Comparison of ENCODE assay signal across 18 cellular contexts in genomic region chr21:26365849-26366248, GRCh38.
"Had no signal": no experiment of that assay in that cellular context is flagged by ENCODE, and none has a peak within 500 bp of the region (broad histone marks: within the 10 kb centered on the region; RNA-seq: fewer than 3 reads in every experiment).

No MANE protein-coding gene starts in this region.

- H3K4me1 Mint-ChIP-seq: naive thymus-derived CD4-positive, alpha-beta T cell; nephron progenitor cell; stimulated activated memory B cell treated with anti-CD40 and anti-IgM and Interleukin-4, amounts not matched to agents 10 μg/mL and 1 μg/mL and 100 μg/mL, for 72 hours had no signal

- H3K27me3 Mint-ChIP-seq: stimulated activated memory B cell treated with anti-CD40 and anti-IgM and Interleukin-4, amounts not matched to agents 10 μg/mL and 1 μg/mL and 100 μg/mL, for 72 hours; stimulated activated naive CD8-positive, alpha-beta T cell treated with anti-CD3 and anti-CD28 coated beads, Interleukin-15, Interleukin-2, amounts not matched to agents 100 ng/mL and 50 ng/mL, for 24 hours had no signal

- H3K27ac Mint-ChIP-seq: naive thymus-derived CD4-positive, alpha-beta T cell; nephron progenitor cell; stimulated activated memory B cell treated with anti-CD40 and anti-IgM and Interleukin-4, amounts not matched to agents 10 μg/mL and 1 μg/mL and 100 μg/mL, for 72 hours; stimulated activated naive CD8-positive, alpha-beta T cell treated with anti-CD3 and anti-CD28 coated beads, Interleukin-15, Interleukin-2, amounts not matched to agents 100 ng/mL and 50 ng/mL, for 24 hours had no signal

- H3K27ac ChIP-seq: esophagus muscularis mucosa, gastroesophageal sphincter, parathyroid adenoma, prostate gland, right lobe of liver, thoracic aorta, transverse colon had no signal

- H3K36me3 Mint-ChIP-seq: naive thymus-derived CD4-positive, alpha-beta T cell; stimulated activated memory B cell treated with anti-CD40 and anti-IgM and Interleukin-4, amounts not matched to agents 10 μg/mL and 1 μg/mL and 100 μg/mL, for 72 hours had no signal

- H3K4me3 Mint-ChIP-seq: naive thymus-derived CD4-positive, alpha-beta T cell; nephron progenitor cell; stimulated activated memory B cell treated with anti-CD40 and anti-IgM and Interleukin-4, amounts not matched to agents 10 μg/mL and 1 μg/mL and 100 μg/mL, for 72 hours; stimulated activated naive CD8-positive, alpha-beta T cell treated with anti-CD3 and anti-CD28 coated beads, Interleukin-15, Interleukin-2, amounts not matched to agents 100 ng/mL and 50 ng/mL, for 24 hours had no signal

- H3K9me3 Mint-ChIP-seq: nephron progenitor cell; stimulated activated naive CD8-positive, alpha-beta T cell treated with anti-CD3 and anti-CD28 coated beads, Interleukin-15, Interleukin-2, amounts not matched to agents 100 ng/mL and 50 ng/mL, for 24 hours had no signal

- DNase-seq: dermis blood vessel endothelial cell; glutamatergic neuron; islet precursor cell; left colon; left ventricle myocardium superior; naive thymus-derived CD4-positive, alpha-beta T cell; nephron progenitor cell; retina; right lobe of liver; stimulated activated CD4-positive, alpha-beta T cell treated with anti-CD3 and anti-CD28 coated beads, Interleukin-4, amount 100 ng/mL, for 1 hour; transverse colon had no signal

- ATAC-seq: gastroesophageal sphincter; left colon; left ventricle myocardium superior; naive thymus-derived CD4-positive, alpha-beta T cell; right lobe of liver; stimulated activated memory B cell treated with anti-CD40 and anti-IgM and Interleukin-4, amounts not matched to agents 10 μg/mL and 1 μg/mL and 100 μg/mL, for 72 hours had no signal
